Comparison of ENCODE assay signal across 8 cellular contexts in genomic region chr3:66500575-66501482, GRCh38. TPM values are rescaled to one million over a fixed set of nuclear protein-coding genes. Genes with fewer than 3 reads are reported as not detected.
DNase-seq lines count a peak whose midpoint lies in the region; ATAC-seq and TF ChIP-seq lines count a peak whose summit lies in the region.

LRIG1 (minus strand) TSS chr3:66501022; CDS start chr3:66500407, 615 bp downstream.

- peak; percentile 99 for DNase-seq in Caco-2
- peak; percentile 54 to 98 (median 93) for DNase-seq in HUDEP-2 (lab: John Stamatoyannopoulos, UW; ENCODE audit: unreplicated experiment in 76 of 76)
- DNase-seq in activated T-cell treated with anti-CD3 and anti-CD28 coated beads for 1 hour (ENCODE audit: low read depth) = peak; percentile 96
- peak; percentile 93 for DNase-seq in epidermal melanocyte (ENCODE audit: insufficient read length, low spot score)
- peak; percentile 98 for DNase-seq in middle frontal gyrus (ENCODE audit: extremely low spot score, low spot score)
- peak; percentile 96 to 97 for DNase-seq in stimulated activated CD8-positive, alpha-beta memory T cell treated with anti-CD3 and anti-CD28 coated beads, Interleukin-2, amount 100 ng/mL, for 1 hour (ENCODE audit: low read depth in 2 of 2)

- POLR2A ChIA-PET in Caco-2 (lab: Charles Lee) = no interaction called here

- 0 out of 2 replicates have a peak, but pooled peaks cover 4% of the 10 kb centered on the region for H3F3A ChIP-seq in OCI-LY1 (ENCODE audit: insufficient read depth, low read length)

- H3K27ac ChIP-seq in OCI-LY1 (ENCODE audit: low read depth, low read length, poor library complexity, severe bottlenecking) = no peak within 1 kb of the TSS

- intact Hi-C loops in Caco-2 (cut with micrococcal nuclease; ENCODE audit: unreplicated experiment) = loop anchor here (1.0 to 10.0 kb wide), 5 partner anchors 20 to 316 kb away; no protein-coding TSS in a partner anchor

- peak within 1 kb of the TSS; percentile 98 for H3K4me3 ChIP-seq in Caco-2 (ENCODE audit: low read depth, low read length)
- H3K4me3 ChIP-seq in OCI-LY1 (ENCODE audit: low read depth, low read length, poor library complexity, severe bottlenecking) = peak within 1 kb of the TSS; percentile 62

- no peaks in the 10 kb centered on the region for H3K36me3 Mint-ChIP-seq in Caco-2 (ENCODE audit: insufficient read depth, unreplicated experiment)

- H3K36me3 ChIP-seq in Caco-2 (ENCODE audit: control insufficient read depth, insufficient read depth, low read length) = no peaks in the 10 kb centered on the region
- H3K36me3 ChIP-seq in OCI-LY1 (ENCODE audit: insufficient read depth, low read length) = no peaks in the 10 kb centered on the region

- peak; percentile 96 for ATAC-seq in GM21390 (IDR thresholded peaks at IDR 0.05; ENCODE audit: unreplicated experiment)

- no peaks in the 10 kb centered on the region for H3K9me3 ChIP-seq in Caco-2
- no peaks in the 10 kb centered on the region for H3K9me3 ChIP-seq in OCI-LY1 (ENCODE audit: low read length)

- BruUV-seq in Caco-2 (replicated peaks; lab: Mats Ljungman, UMichigan) = no TSS peak

- H3K4me1 ChIP-seq in Caco-2 (peaks cover 41% of the 10 kb centered on the region), OCI-LY1 (ENCODE audit: insufficient read depth, low read length, severe bottlenecking) (peaks cover 11% of the 10 kb centered on the region)

- H3K27me3 Mint-ChIP-seq in Caco-2 (ENCODE audit: insufficient read depth, unreplicated experiment) = no peaks in the 10 kb centered on the region

- CTCF ChIA-PET in Caco-2 (lab: Charles Lee) = no interaction called here

- no peaks in the 10 kb centered on the region for H4K20me1 ChIP-seq in OCI-LY1 (ENCODE audit: insufficient read depth, low read length)

- H3K79me2 ChIP-seq in OCI-LY1 (ENCODE audit: insufficient read depth, low read length) = no peaks in the 10 kb centered on the region

- H3K4me3 Mint-ChIP-seq in Caco-2 (ENCODE audit: unreplicated experiment) = peak within 1 kb of the TSS; percentile 91

- peak in 1 of 2 experiments; percentile 34 for TF ChIP-seq CTCF in Caco-2 (IDR thresholded peaks at IDR 0.05; ENCODE audit: insufficient read depth in 1 of 2, low read depth in 1 of 2, low read length in 1 of 2, severe bottlenecking in 1 of 2, unreplicated experiment in 1 of 2)
- TF ChIP-seq CTCF in OCI-LY1 (IDR thresholded peaks at IDR 0.05; ENCODE audit: low read length) = 0 out of 2 replicates have a peak, but pooled peaks have one; percentile 6

- peak within 1 kb of the TSS; percentile 41; the same call in 1 of the 2 replicates for H3K9ac ChIP-seq in OCI-LY1 (ENCODE audit: low read length)

- H3K27me3 ChIP-seq in Caco-2 (replicated peaks; ENCODE audit: control insufficient read depth, insufficient read depth, low read length) (no peaks in the 10 kb centered on the region), OCI-LY1 (ENCODE audit: insufficient read depth, low read length) (0 out of 2 replicates have a peak, but pooled peaks cover 3% of the 10 kb centered on the region)

- H3K9me2 ChIP-seq in OCI-LY1 (ENCODE audit: low read depth, low read length) = no peaks in the 10 kb centered on the region

- peaks cover 31% of the 10 kb centered on the region for H3K4me1 Mint-ChIP-seq in Caco-2 (ENCODE audit: low read depth, unreplicated experiment)

- H2AFZ ChIP-seq in OCI-LY1 (ENCODE audit: low read length) = no peak within 1 kb of the TSS

- peak within 1 kb of the TSS; percentile 79 for H3K27ac Mint-ChIP-seq in Caco-2 (ENCODE audit: unreplicated experiment)

- H3K9me3 Mint-ChIP-seq in Caco-2 (ENCODE audit: unreplicated experiment) = no peaks in the 10 kb centered on the region

- H3K4me2 ChIP-seq in OCI-LY1 (ENCODE audit: low read length) = peak within 1 kb of the TSS; percentile 77

RNA-seq across cellular contexts. Expression of gene LRIG1, which starts in this region (rescaled TPM):
- total RNA-seq in Caco-2 (2022) = 43.4 and 47.0 TPM in 2 replicates
